ENCODE assay signal across 5 cellular contexts in genomic region chr18:78571063-78571785, GRCh38.
"Had no signal": no experiment of that assay in that cellular context is flagged by ENCODE, and none has a peak within 500 bp of the region (broad histone marks: within the 10 kb centered on the region; RNA-seq: fewer than 3 reads in every experiment).

No MANE protein-coding gene starts in this region.

- DNase-seq: H9, HCEC 1CT, IMR-90 had no signal

- H3K4me3 Mint-ChIP-seq: GM23338, H9 had no signal

- H3K4me1 Mint-ChIP-seq: GM23338, H9 had no signal

- H3K4me3 ChIP-seq: GM23338, K562 had no signal

- H3K27ac Mint-ChIP-seq: GM23338, H9 had no signal

- ATAC-seq: GM23338, K562 had no signal
